In the genomic region with DNA sequence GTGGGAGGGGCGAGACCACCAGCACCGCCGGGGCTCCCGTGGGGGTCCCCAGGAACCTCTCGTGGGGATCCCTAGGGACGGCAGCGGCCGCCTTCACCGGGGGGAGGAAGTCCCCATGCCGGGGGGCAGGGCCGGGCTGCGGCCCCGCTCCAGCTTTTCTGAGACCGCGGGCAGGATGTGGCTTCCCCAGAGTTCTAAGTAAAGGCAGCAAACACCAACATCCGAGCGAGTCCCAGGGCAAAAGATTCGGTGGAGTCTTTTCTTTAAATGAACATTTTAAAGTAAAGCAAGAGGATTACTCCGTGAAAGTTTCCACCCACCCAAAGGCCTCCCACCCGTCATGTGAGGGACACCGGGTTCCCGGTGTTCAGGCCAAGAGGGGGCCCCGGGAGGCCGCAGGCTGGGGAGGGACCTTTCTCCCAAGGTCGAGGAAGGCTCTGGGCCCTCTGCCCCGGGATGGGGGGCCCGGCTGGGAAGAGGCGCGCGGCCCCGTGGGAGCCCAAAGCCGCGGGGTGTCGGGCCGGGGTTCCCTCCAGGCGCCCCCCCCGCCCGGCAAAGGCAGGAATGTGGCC, we compare ENCODE assay signal across 8 cellular contexts. TPM values are rescaled to one million over a fixed set of nuclear protein-coding genes. Genes with fewer than 3 reads are reported as not detected.
DNase-seq lines count a peak whose midpoint lies in the region; ATAC-seq and TF ChIP-seq lines count a peak whose summit lies in the region.

No MANE protein-coding gene starts in this region.

- POLR2A ChIA-PET in HEK293T (lab: Yijun Ruan, JAX) = no interaction called here
- POLR2A ChIA-PET in naive thymus-derived CD8-positive, alpha-beta T cell (lab: Charles Lee) = interaction anchor here (0.5 to 5.1 kb wide), 9 partner anchors 9 to 246 kb away, joined by 3 to 46 read pairs (median 4); a partner anchor contains a TSS

- peak; percentile 66 to 85 for ATAC-seq in naive thymus-derived CD8-positive, alpha-beta T cell

- peaks cover 6% of the 10 kb centered on the region for H3K36me3 Mint-ChIP-seq in activated CD4-positive, alpha-beta T cell treated with anti-CD3 and anti-CD28 coated beads, Interleukin-2, amount 10 ng/mL, durations not matched to agents 24 days and 14 days (ENCODE audit: low read depth)
- no peaks in the 10 kb centered on the region for H3K36me3 Mint-ChIP-seq in endodermal cell (ENCODE audit: low read depth)
- no peaks in the 10 kb centered on the region for H3K36me3 Mint-ChIP-seq in naive thymus-derived CD8-positive, alpha-beta T cell

- H3K36me3 ChIP-seq in endodermal cell (ENCODE audit: control insufficient read depth, insufficient read depth, low read length) (no peaks in the 10 kb centered on the region), tibial artery (no peaks in the 10 kb centered on the region)

- peak overlapping the region; percentile 97 for H3K27ac Mint-ChIP-seq in activated CD4-positive, alpha-beta T cell treated with anti-CD3 and anti-CD28 coated beads, Interleukin-2, amount 10 ng/mL, durations not matched to agents 24 days and 14 days
- H3K27ac Mint-ChIP-seq in endodermal cell = no peak overlapping the region
- H3K27ac Mint-ChIP-seq in naive thymus-derived CD8-positive, alpha-beta T cell = peak overlapping the region; percentile 79 to 97 (median 90)

- peak overlapping the region; percentile 95 for H3K4me3 Mint-ChIP-seq in activated CD4-positive, alpha-beta T cell treated with anti-CD3 and anti-CD28 coated beads, Interleukin-2, amount 10 ng/mL, durations not matched to agents 24 days and 14 days
- peak overlapping the region; percentile 56 for H3K4me3 Mint-ChIP-seq in endodermal cell
- H3K4me3 Mint-ChIP-seq in naive thymus-derived CD8-positive, alpha-beta T cell = peak overlapping the region; percentile 86 to 99 (median 94)

- CTCF ChIA-PET in HEK293T (lab: Yijun Ruan, JAX) = no interaction called here

- H3K4me3 ChIP-seq in endodermal cell (ENCODE audit: low read length) = peak overlapping the region; percentile 69
- H3K4me3 ChIP-seq in tibial artery = peak overlapping the region; percentile 54 to 69

- H3K27ac ChIP-seq in endodermal cell (ENCODE audit: low read depth, low read length) = no peak overlapping the region
- peak overlapping the region; percentile 38 to 56 for H3K27ac ChIP-seq in tibial artery

- no peaks in the 10 kb centered on the region for H3K9me3 ChIP-seq in endodermal cell (ENCODE audit: control insufficient read depth, low read length)
- H3K9me3 ChIP-seq in tibial artery = no peaks in the 10 kb centered on the region

- peaks cover 14% of the 10 kb centered on the region for H3K4me1 Mint-ChIP-seq in activated CD4-positive, alpha-beta T cell treated with anti-CD3 and anti-CD28 coated beads, Interleukin-2, amount 10 ng/mL, durations not matched to agents 24 days and 14 days
- no peaks in the 10 kb centered on the region for H3K4me1 Mint-ChIP-seq in endodermal cell
- peaks cover 9 to 29% (median 23%) of the 10 kb centered on the region in 4 donors for H3K4me1 Mint-ChIP-seq in naive thymus-derived CD8-positive, alpha-beta T cell

- TF ChIP-seq CTCF in endodermal cell (conservative IDR thresholded peaks at IDR 0.05) (no peak), tibial artery (IDR thresholded peaks at IDR 0.05) (no peak)

- DNase-seq in AG08395 (ENCODE audit: low spot score) (peak; percentile 46), HEK293T (ENCODE audit: extremely low spot score) (peak; percentile 35), endodermal cell (peak; percentile 78), tibial artery (no peak), mesenteric fat pad (ENCODE audit: low spot score) (no peak), NCI-H345 (lab: John Stamatoyannopoulos, UW) (no peak)
- DNase-seq in activated CD4-positive, alpha-beta T cell treated with anti-CD3 and anti-CD28 coated beads, Interleukin-2, amount 10 ng/mL, durations not matched to agents 24 days and 14 days = peak; percentile 94
- DNase-seq in naive thymus-derived CD8-positive, alpha-beta T cell = peak; percentile 34 to 81 (median 66)

- peaks cover 30% of the 10 kb centered on the region for H3K27me3 ChIP-seq in endodermal cell (ENCODE audit: control insufficient read depth, insufficient read depth, low read length, poor library complexity, severe bottlenecking)
- H3K27me3 ChIP-seq in tibial artery = no peaks in the 10 kb centered on the region

- intact Hi-C loops in activated CD4-positive, alpha-beta T cell treated with anti-CD3 and anti-CD28 coated beads, Interleukin-2, amount 10 ng/mL, durations not matched to agents 24 days and 14 days (cut with micrococcal nuclease) = no loop called here
- intact Hi-C loops in tibial artery (cut with DNase I; ENCODE audit: low total_unique reads) = no loop called here

- peaks cover 12% of the 10 kb centered on the region for H3K27me3 Mint-ChIP-seq in activated CD4-positive, alpha-beta T cell treated with anti-CD3 and anti-CD28 coated beads, Interleukin-2, amount 10 ng/mL, durations not matched to agents 24 days and 14 days
- H3K27me3 Mint-ChIP-seq in endodermal cell (ENCODE audit: insufficient read depth) = peaks cover 36% of the 10 kb centered on the region
- H3K27me3 Mint-ChIP-seq in naive thymus-derived CD8-positive, alpha-beta T cell = no peaks in the 10 kb centered on the region

- no peak overlapping the region for H3K9ac ChIP-seq in endodermal cell (ENCODE audit: extremely low read depth, low read length, poor library complexity, severe bottlenecking)

- WGBS in endodermal cell (ENCODE audit: insufficient coverage in 1 of 2, insufficient read length in 1 of 2), 2 experiments = 6% methylated on average over 7 to 38 of the region's 38 CpGs

- no peaks in the 10 kb centered on the region for H3K4me1 ChIP-seq in endodermal cell (ENCODE audit: control insufficient read depth, insufficient read depth, low read length)
- H3K4me1 ChIP-seq in tibial artery = peaks cover 0 to 29% (median 16%) of the 10 kb centered on the region in 4 donors

- no peaks in the 10 kb centered on the region for H3K9me3 Mint-ChIP-seq in activated CD4-positive, alpha-beta T cell treated with anti-CD3 and anti-CD28 coated beads, Interleukin-2, amount 10 ng/mL, durations not matched to agents 24 days and 14 days
- H3K9me3 Mint-ChIP-seq in endodermal cell = no peaks in the 10 kb centered on the region
- H3K9me3 Mint-ChIP-seq in naive thymus-derived CD8-positive, alpha-beta T cell = no peaks in the 10 kb centered on the region

TF ChIP-seq in HEK293T, 16 proteins besides CTCF, POLR2A, EP300 and RAD21:
- TF ChIP-seq FOXK2 (IDR thresholded peaks at IDR 0.05) (no peak), FOXM1 (IDR thresholded peaks at IDR 0.05; ENCODE audit: borderline replicate concordance) (no peak)
- TF ChIP-seq, protein P1, sequence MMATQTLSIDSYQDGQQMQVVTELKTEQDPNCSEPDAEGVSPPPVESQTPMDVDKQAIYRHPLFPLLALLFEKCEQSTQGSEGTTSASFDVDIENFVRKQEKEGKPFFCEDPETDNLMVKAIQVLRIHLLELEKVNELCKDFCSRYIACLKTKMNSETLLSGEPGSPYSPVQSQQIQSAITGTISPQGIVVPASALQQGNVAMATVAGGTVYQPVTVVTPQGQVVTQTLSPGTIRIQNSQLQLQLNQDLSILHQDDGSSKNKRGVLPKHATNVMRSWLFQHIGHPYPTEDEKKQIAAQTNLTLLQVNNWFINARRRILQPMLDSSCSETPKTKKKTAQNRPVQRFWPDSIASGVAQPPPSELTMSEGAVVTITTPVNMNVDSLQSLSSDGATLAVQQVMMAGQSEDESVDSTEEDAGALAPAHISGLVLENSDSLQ (IDR thresholded peaks at IDR 0.05) = no peak
TF ChIP-seq in HEK293T: peak in this region for 0.

RNA-seq across cellular contexts. Expression of a gene that starts 44.1 kb away (rescaled TPM):
- total RNA-seq in activated CD4-positive, alpha-beta T cell treated with anti-CD3 and anti-CD28 coated beads, Interleukin-2, amount 10 ng/mL, durations not matched to agents 24 days and 14 days = 91.3 and 93.4 TPM in 2 replicates
- total RNA-seq in endodermal cell = 10 to 100 TPM in 1 of 2 donors, 1 to 10 TPM in 1; 8.3 to 11.0 TPM
- 6.8 TPM for polyA plus RNA-seq in endodermal cell (2013, experiment 1 of 2)
- polyA plus RNA-seq in endodermal cell (2013, experiment 2 of 2) = 7.6 TPM
- total RNA-seq in naive thymus-derived CD8-positive, alpha-beta T cell = 10 to 100 TPM; 38.7 TPM
- polyA plus RNA-seq in naive thymus-derived CD8-positive, alpha-beta T cell = 10 to 100 TPM; 19.2 to 32.5 (median 24.2) TPM
- total RNA-seq in mesenteric fat pad = 54.7 TPM

Comparison
In these comparisons a context has a peak if more than half of its experiments do, and no peak if none do; other contexts are left out.
1. DNase-seq: peak in AG08395 (single experiment), HEK293T (single experiment), activated CD4-positive, alpha-beta T cell treated with anti-CD3 and anti-CD28 coated beads, Interleukin-2, amount 10 ng/mL, durations not matched to agents 24 days and 14 days (single experiment), endodermal cell (single experiment) and naive thymus-derived CD8-positive, alpha-beta T cell (10 of 10); none in tibial artery (0 of 2), mesenteric fat pad (single experiment) and NCI-H345 (single experiment).
2. Peak in every context shown above with its lines, with median percentiles within 50 percentile points of each other: H3K4me3 Mint-ChIP-seq.